14 cellular contexts compared by ENCODE assay signal in the genomic region with DNA sequence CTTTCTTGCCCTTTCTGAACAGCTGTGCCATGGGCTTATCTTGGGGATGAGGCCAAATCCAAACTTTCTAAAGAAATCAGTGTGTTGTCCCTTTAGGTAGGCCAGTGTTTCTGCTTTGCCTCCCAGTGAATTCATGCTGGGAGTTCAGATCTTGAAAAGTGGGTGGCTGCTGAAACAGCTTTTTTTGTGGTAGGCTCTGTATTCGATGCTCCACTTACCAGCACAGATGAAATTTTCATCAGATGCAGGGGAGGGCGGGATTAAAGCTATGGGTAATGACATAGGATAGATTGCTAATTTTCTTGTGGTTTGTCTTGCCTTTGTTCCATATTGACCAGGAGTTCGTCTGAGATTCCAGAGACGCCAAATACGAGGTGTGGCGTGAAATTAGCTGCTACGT. TPM values are rescaled to one million over a fixed set of nuclear protein-coding genes. Genes with fewer than 3 reads are reported as not detected.
DNase-seq lines count a peak whose midpoint lies in the region; ATAC-seq and TF ChIP-seq lines count a peak whose summit lies in the region.
"Had no signal": no experiment of that assay in that cellular context is flagged by ENCODE, and none has a peak within 500 bp of the region (broad histone marks: within the 10 kb centered on the region; RNA-seq: fewer than 3 reads in every experiment).

No MANE protein-coding gene starts in this region.

- H3K27me3 Mint-ChIP-seq in MCF 10A (ENCODE audit: insufficient read depth, unreplicated experiment): no peaks in the 10 kb centered on the region
- H3K27me3 Mint-ChIP-seq: activated B cell treated with CpG ODN at 0.5 μM for 24 hours had no signal

- peaks cover 51% of the 10 kb centered on the region for H3K4me1 Mint-ChIP-seq in MCF 10A (ENCODE audit: insufficient read depth, unreplicated experiment)

- DNase-seq in MCF 10A (ENCODE audit: unreplicated experiment) (no peak), breast epithelium (ENCODE audit: low spot score in 2 of 2) (no peak), Panc1 (ENCODE audit: low read depth, low spot score) (no peak), thoracic aorta (ENCODE audit: low spot score) (no peak), retina (no peak), amniotic stem cell (lab: John Stamatoyannopoulos, UW) (no peak), NCI-H128 (lab: John Stamatoyannopoulos, UW; ENCODE audit: unreplicated experiment) (no peak)
- DNase-seq: activated B cell treated with CpG ODN at 0.5 μM for 24 hours, NCI-H1092, NCI-H774 had no signal

- peak overlapping the region; percentile 81 for H3K4me3 Mint-ChIP-seq in MCF 10A (ENCODE audit: unreplicated experiment)

- no peaks in the 10 kb centered on the region for H3K36me3 ChIP-seq in breast epithelium
- peaks cover 3% of the 10 kb centered on the region for H3K36me3 ChIP-seq in Panc1 (ENCODE audit: control insufficient read depth, insufficient read depth, low read length)
- no peaks in the 10 kb centered on the region for H3K36me3 ChIP-seq in iPS-20b (ENCODE audit: insufficient read depth, low read depth, low read length)
- no peaks in the 10 kb centered on the region for H3K36me3 ChIP-seq in thoracic aorta
- H3K36me3 ChIP-seq: SJCRH30 had no signal

- no peak overlapping the region for H3K4me3 ChIP-seq in breast epithelium
- peak overlapping the region; percentile 65 to 73; a peak in 3 of 4 replicates for H3K4me3 ChIP-seq in Panc1 (ENCODE audit: low read depth in 2 of 2, low read length in 2 of 2)
- peak overlapping the region; percentile 41; the same call in 1 of the 2 replicates for H3K4me3 ChIP-seq in iPS-20b (ENCODE audit: low read length)
- H3K4me3 ChIP-seq in thoracic aorta: peak overlapping the region; percentile 91
- H3K4me3 ChIP-seq: SJCRH30, skin epidermis had no signal

- CTCF ChIA-PET in MCF 10A (lab: Yijun Ruan, JAX) (interaction anchor here (0.6 to 2.3 kb wide), 6 partner anchors 9 to 91 kb away, joined by 3 to 8 read pairs (median 4); no protein-coding TSS in a partner anchor), Panc1 (lab: Charles Lee) (interaction anchor here (0.8 kb wide), 1 partner anchor 23 kb away, joined by 3 read pairs; no protein-coding TSS in a partner anchor)

- H3K36me3 Mint-ChIP-seq in MCF 10A (ENCODE audit: insufficient read depth, unreplicated experiment): no peaks in the 10 kb centered on the region

- in situ Hi-C loops in Panc1 (cut with HindIII; ENCODE audit: low pct_unique_long_range_greater_than_20kb, low sequenced_read_pairs): no loop called here

- H3K9ac ChIP-seq in iPS-20b (ENCODE audit: low read depth, low read length): no peak overlapping the region

- TF ChIP-seq CTCF in MCF 10A (IDR thresholded peaks at IDR 0.05; ENCODE audit: unreplicated experiment): no peak
- TF ChIP-seq CTCF in breast epithelium (IDR thresholded peaks at IDR 0.05): no peak
- TF ChIP-seq CTCF in Panc1 (IDR thresholded peaks at IDR 0.05): no peak
- TF ChIP-seq CTCF in thoracic aorta (IDR thresholded peaks at IDR 0.05): no peak

- ATAC-seq in Panc1 (no peak), thoracic aorta (ENCODE audit: insufficient number of reproducible peaks, low FRiP score, low read depth) (no peak)
- ATAC-seq: esophagus mucosa had no signal

- intact Hi-C loops in MCF 10A (cut with micrococcal nuclease): no loop called here
- intact Hi-C loops in breast epithelium (cut with DNase I; ENCODE audit: low total_unique reads): no loop called here
- intact Hi-C loops in Panc1 (cut with micrococcal nuclease; ENCODE audit: unreplicated experiment): no loop called here

- H3K27ac ChIP-seq in breast epithelium (no peak overlapping the region), Panc1 (ENCODE audit: low read length) (peak overlapping the region; percentile 23; the same call in 1 of the 2 replicates), iPS-20b (ENCODE audit: low read length) (no peak overlapping the region), thoracic aorta (no peak overlapping the region)
- H3K27ac ChIP-seq: SJCRH30, skin epidermis had no signal

- H3K27me3 ChIP-seq in breast epithelium (no peaks in the 10 kb centered on the region), Panc1 (ENCODE audit: control insufficient read depth, insufficient read depth, low read length) (no peaks in the 10 kb centered on the region), iPS-20b (ENCODE audit: insufficient read depth, low read length) (peaks cover 7% of the 10 kb centered on the region), thoracic aorta (replicated peaks; ENCODE audit: insufficient read depth) (no peaks in the 10 kb centered on the region)
- H3K27me3 ChIP-seq: SJCRH30 had no signal

- POLR2A ChIA-PET in MCF 10A (lab: Yijun Ruan, JAX) (interaction anchor here (0.7 to 1.4 kb wide), 3 partner anchors 9 to 335 kb away, joined by 3 to 4 read pairs (median 4); no protein-coding TSS in a partner anchor), Panc1 (lab: Charles Lee) (no interaction called here)

- TF ChIP-seq POLR2A in breast epithelium (IDR thresholded peaks at IDR 0.05): no peak

- no peaks in the 10 kb centered on the region for H3K9me3 Mint-ChIP-seq in MCF 10A (ENCODE audit: unreplicated experiment)
- H3K9me3 Mint-ChIP-seq: activated B cell treated with CpG ODN at 0.5 μM for 24 hours had no signal

- no TSS peak for BruUV-seq in MCF 10A (replicated peaks; lab: Mats Ljungman, UMichigan)
- no TSS peak for BruUV-seq in Panc1 (replicated peaks; lab: Mats Ljungman, UMichigan)

- H3K4me1 ChIP-seq in breast epithelium: peaks cover 0 to 8% of the 10 kb centered on the region in 2 donors
- peaks cover 35% of the 10 kb centered on the region for H3K4me1 ChIP-seq in Panc1 (ENCODE audit: control insufficient read depth, insufficient read depth, low read length)
- no peaks in the 10 kb centered on the region for H3K4me1 ChIP-seq in iPS-20b (ENCODE audit: insufficient read depth, low read length)
- peaks cover 40 to 63% of the 10 kb centered on the region in 2 donors for H3K4me1 ChIP-seq in thoracic aorta (ENCODE audit: control insufficient read depth in 1 of 2, low read depth in 2 of 2)

- H3K9me3 ChIP-seq in breast epithelium (no peaks in the 10 kb centered on the region), Panc1 (ENCODE audit: control insufficient read depth, insufficient read depth, low read depth, low read length) (no peaks in the 10 kb centered on the region), iPS-20b (ENCODE audit: insufficient read depth, low read depth, low read length) (no peaks in the 10 kb centered on the region), thoracic aorta (no peaks in the 10 kb centered on the region)
- H3K9me3 ChIP-seq: SJCRH30 had no signal

- H3K27ac Mint-ChIP-seq in MCF 10A (ENCODE audit: low read depth, unreplicated experiment): no peak overlapping the region
- H3K27ac Mint-ChIP-seq: activated B cell treated with CpG ODN at 0.5 μM for 24 hours had no signal

RNA-seq across cellular contexts. Expression of a gene that starts 2.8 kb away (rescaled TPM):
- total RNA-seq in MCF 10A (2022): 26.2 and 32.1 TPM in 2 replicates
- 10 to 100 TPM in 2 of 3 donors, 1 to 10 TPM in 1; 9.9 to 24.0 (median 14.7) TPM for total RNA-seq in breast epithelium
- total RNA-seq in Panc1 (2021; ENCODE audit: unreplicated experiment): 31.0 TPM
- polyA plus RNA-seq in Panc1 (2012; ENCODE audit: insufficient read length): 12.6 TPM
- total RNA-seq in thoracic aorta: 10 to 100 TPM; 14.3 to 21.9 TPM

RNA-seq across cellular contexts. Expression of a gene that starts 10.7 kb away (rescaled TPM):
- 0.09 and 0.37 TPM in 2 replicates for total RNA-seq in MCF 10A (2022)
- under 1 TPM; under 0.01 TPM for total RNA-seq in breast epithelium
- 0.03 TPM for total RNA-seq in Panc1 (2021; ENCODE audit: unreplicated experiment)
- 0.06 TPM for polyA plus RNA-seq in Panc1 (2012; ENCODE audit: insufficient read length)
- under 1 TPM in 1 of 2 donors, not detected in 1; 0.42 TPM for total RNA-seq in thoracic aorta
- total RNA-seq: esophagus mucosa, SJCRH30 had no signal

RNA-seq across cellular contexts. Expression of a gene that starts 57.5 kb away (rescaled TPM):
- total RNA-seq in MCF 10A (2022) (37.2 and 48.4 TPM in 2 replicates), breast epithelium (10 to 100 TPM; 27.9 to 42.9 (median 36.8) TPM), Panc1 (2021; ENCODE audit: unreplicated experiment) (24.7 TPM), thoracic aorta (10 to 100 TPM in 1 of 2 donors, 1 to 10 TPM in 1; 9.0 to 10.7 TPM)
- polyA plus RNA-seq in Panc1 (2012; ENCODE audit: insufficient read length): 17.8 TPM

Comparison
In these comparisons a context has a peak if more than half of its experiments do, and no peak if none do; other contexts are left out.
1. H3K4me3 ChIP-seq: peak in Panc1 (2 of 2), iPS-20b (single experiment) and thoracic aorta (single experiment); none in breast epithelium (0 of 3).